1 cellular context compared by ENCODE assay signal in genomic region chr1:38990746-38991637, GRCh38.
TF ChIP-seq lines count a peak whose summit lies in the region.

Gene AKIRIN1, plus strand, starts transcription at chr1:38991276. Its CDS starts 105 bp downstream, at chr1:38991381.

TF ChIP-seq in GM23338, 12 proteins besides CTCF, POLR2A, EP300 and RAD21 (continued from another document):
- TF ChIP-seq ZNF462 (CRISPR knock-in tag; IDR thresholded peaks at IDR 0.05), result 0 out of 2 replicates have a peak, but pooled peaks have one; percentile 6
- no peak for TF ChIP-seq STAT1 (IDR thresholded peaks at IDR 0.05; ENCODE audit: unreplicated experiment)
